ENCODE assay signal across 2 cellular contexts in the genomic region with DNA sequence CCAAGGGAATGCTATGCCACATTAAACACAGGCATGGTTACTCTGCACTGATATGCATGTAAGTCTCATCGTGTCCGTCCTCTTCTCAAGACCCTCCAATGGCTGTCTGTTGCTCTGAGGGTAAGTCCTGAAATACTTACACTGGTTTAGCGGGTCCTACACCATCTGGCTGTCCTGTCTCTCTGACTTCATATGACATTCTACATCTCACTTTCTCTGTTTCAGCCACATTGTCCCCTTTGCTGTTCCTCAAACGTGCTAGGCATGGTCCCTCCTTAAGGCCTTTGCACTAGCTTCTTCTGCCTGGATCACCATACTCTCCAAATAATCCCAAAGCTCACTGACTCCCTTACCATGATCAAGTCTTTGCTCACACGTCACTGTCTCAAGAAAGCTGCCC.
TF ChIP-seq lines count a peak whose summit lies in the region.

No MANE protein-coding gene starts in this region.

TF ChIP-seq in HCT116, 20 proteins besides CTCF, POLR2A, EP300 and RAD21:
- no peak for TF ChIP-seq CEBPB (IDR thresholded peaks at IDR 0.05; ENCODE audit: low read depth)
- no peak for TF ChIP-seq ZFX (IDR thresholded peaks at IDR 0.05)
- TF ChIP-seq JUND (IDR thresholded peaks at IDR 0.05): no peak
- no peak for TF ChIP-seq TCF7L2 (IDR thresholded peaks at IDR 0.05; ENCODE audit: borderline replicate concordance, extremely low read depth, insufficient read depth, insufficient read length)
- TF ChIP-seq ELF1 (IDR thresholded peaks at IDR 0.05; ENCODE audit: borderline replicate concordance, low read depth): no peak
- TF ChIP-seq POLR2AphosphoS5 (IDR thresholded peaks at IDR 0.05; ENCODE audit: low read depth, low read length): no peak
- no peak for TF ChIP-seq SP1 (IDR thresholded peaks at IDR 0.05; ENCODE audit: low read depth)
- no peak for TF ChIP-seq ZNF274 (IDR thresholded peaks at IDR 0.05; ENCODE audit: low read depth, low read length)
- TF ChIP-seq YY1 (IDR thresholded peaks at IDR 0.05; ENCODE audit: extremely low read depth, insufficient replicate concordance, low read depth, low read length): no peak
- no peak for TF ChIP-seq EGR1 (IDR thresholded peaks at IDR 0.05; ENCODE audit: low read depth)
- no peak for TF ChIP-seq SIN3A (IDR thresholded peaks at IDR 0.05; ENCODE audit: low read depth)
- TF ChIP-seq ATF3 (IDR thresholded peaks at IDR 0.05): no peak
- TF ChIP-seq CBX3 (IDR thresholded peaks at IDR 0.05; ENCODE audit: low read depth): no peak
- no peak for TF ChIP-seq EZH2 (IDR thresholded peaks at IDR 0.05)
- TF ChIP-seq FOSL1 (IDR thresholded peaks at IDR 0.05; ENCODE audit: low read depth): no peak
- no peak for TF ChIP-seq EZH2phosphoT487 (IDR thresholded peaks at IDR 0.05; ENCODE audit: borderline replicate concordance)
- TF ChIP-seq, protein P1, sequence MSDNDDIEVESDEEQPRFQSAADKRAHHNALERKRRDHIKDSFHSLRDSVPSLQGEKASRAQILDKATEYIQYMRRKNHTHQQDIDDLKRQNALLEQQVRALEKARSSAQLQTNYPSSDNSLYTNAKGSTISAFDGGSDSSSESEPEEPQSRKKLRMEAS (IDR thresholded peaks at IDR 0.05): no peak

TF ChIP-seq in H1, 55 proteins besides CTCF, POLR2A, EP300 and RAD21:
- TF ChIP-seq RNF2 (IDR thresholded peaks at IDR 0.05; ENCODE audit: borderline replicate concordance, low read depth, low read length, missing control alignments, poor library complexity, severe bottlenecking) (no peak), TAF7 (optimal IDR thresholded peaks at IDR 0.05; ENCODE audit: borderline replicate concordance, low read depth, low read length) (no peak), SRF (IDR thresholded peaks at IDR 0.05; ENCODE audit: low read depth, low read length) (no peak), BACH1 (IDR thresholded peaks at IDR 0.05; ENCODE audit: low read length) (no peak), EZH2 (IDR thresholded peaks at IDR 0.05; ENCODE audit: low read depth, low read length, severe bottlenecking) (no peak), PHF8 (conservative IDR thresholded peaks at IDR 0.05; ENCODE audit: low read depth, low read length) (no peak), FOSL1 (IDR thresholded peaks at IDR 0.05; ENCODE audit: insufficient read depth, low read depth, low read length) (no peak), CBX8 (IDR thresholded peaks at IDR 0.05; ENCODE audit: borderline replicate concordance, low read depth, low read length) (no peak), ATF3 (IDR thresholded peaks at IDR 0.05; ENCODE audit: insufficient read depth, low read depth, low read length) (no peak), ATF2 (IDR thresholded peaks at IDR 0.05; ENCODE audit: low read length) (no peak), SUZ12 (IDR thresholded peaks at IDR 0.05; ENCODE audit: low read length) (no peak), HDAC2 (IDR thresholded peaks at IDR 0.05; ENCODE audit: borderline replicate concordance in 1 of 2, low read depth in 2 of 2, low read length in 2 of 2) (no peak), SAP30 (IDR thresholded peaks at IDR 0.05; ENCODE audit: insufficient read depth, insufficient replicate concordance, low read length) (no peak), KDM1A (IDR thresholded peaks at IDR 0.05; ENCODE audit: borderline replicate concordance, low read length) (no peak), JUND (IDR thresholded peaks at IDR 0.05; ENCODE audit: low read length) (no peak), CHD2 (IDR thresholded peaks at IDR 0.05; ENCODE audit: low read length) (no peak)
